21 cellular contexts compared by ENCODE assay signal in genomic region chr15:28888302-28888894, GRCh38. TPM values are rescaled to one million over a fixed set of nuclear protein-coding genes. Genes with fewer than 3 reads are reported as not detected.
DNase-seq lines count a peak whose midpoint lies in the region; ATAC-seq and TF ChIP-seq lines count a peak whose summit lies in the region.
"Had no signal": no experiment of that assay in that cellular context is flagged by ENCODE, and none has a peak within 500 bp of the region (broad histone marks: within the 10 kb centered on the region; RNA-seq: fewer than 3 reads in every experiment).

No MANE protein-coding gene starts in this region.

- intact Hi-C loops in CD4-positive, alpha-beta memory T cell (cut with micrococcal nuclease), result loop anchor here (5.0 kb wide), 2 partner anchors 34 to 56 kb away; no protein-coding TSS in a partner anchor

- no peaks in the 10 kb centered on the region for H3F3A ChIP-seq in neural progenitor cell (ENCODE audit: low read depth)

- CTCF ChIA-PET in CD4-positive, alpha-beta memory T cell (lab: Charles Lee; ENCODE audit: partially characterized antibody), result interaction anchor here (1.3 to 2.0 kb wide), 2 partner anchors 24 to 60 kb away, joined by 4 read pairs; no protein-coding TSS in a partner anchor

- peak overlapping the region; percentile 31 to 91 (median 83) for H3K27ac Mint-ChIP-seq in CD4-positive, alpha-beta memory T cell
- no peak overlapping the region for H3K27ac Mint-ChIP-seq in neural progenitor cell
- H3K27ac Mint-ChIP-seq: activated T-helper 17 cell treated with anti-CD3 and anti-CD28 coated beads, Interleukin-2, amount 50 U/mL, for 72 hours; WTC11 had no signal

- TF ChIP-seq CTCF in neural progenitor cell (IDR thresholded peaks at IDR 0.05), result no peak
- TF ChIP-seq CTCF in foreskin fibroblast (IDR thresholded peaks at IDR 0.05; ENCODE audit: low read depth, low read length), result no peak

- POLR2A ChIA-PET in CD4-positive, alpha-beta memory T cell (lab: Charles Lee; ENCODE audit: partially characterized antibody), result interaction anchor here (0.7 to 1.3 kb wide), 4 partner anchors 18 to 51 kb away, joined by 3 to 5 read pairs (median 3); no protein-coding TSS in a partner anchor

- peaks cover 30% of the 10 kb centered on the region for H4K20me1 ChIP-seq in neural progenitor cell (ENCODE audit: low read depth)

- no peaks in the 10 kb centered on the region for H3K36me3 ChIP-seq in CD4-positive, alpha-beta memory T cell (ENCODE audit: insufficient read depth, low read length)
- no peaks in the 10 kb centered on the region for H3K36me3 ChIP-seq in KOPT-K1 (ENCODE audit: insufficient read depth, low read length)
- no peaks in the 10 kb centered on the region for H3K36me3 ChIP-seq in neural progenitor cell
- H3K36me3 ChIP-seq: ascending aorta, right atrium auricular region had no signal

- no peak overlapping the region for H3K27ac ChIP-seq in CD4-positive, alpha-beta memory T cell (ENCODE audit: low read depth, low read length)
- H3K27ac ChIP-seq in KOPT-K1 (ENCODE audit: low read depth, low read length, poor library complexity, severe bottlenecking) (peak overlapping the region; percentile 78), cingulate gyrus (ENCODE audit: low read depth, low read length) (peak overlapping the region; percentile 39), neural progenitor cell (no peak overlapping the region)
- H3K27ac ChIP-seq: ascending aorta, coronary artery, foreskin keratinocyte, right atrium auricular region had no signal

- ATAC-seq in GM19324 (IDR thresholded peaks at IDR 0.05; ENCODE audit: low FRiP score, unreplicated experiment), result no peak
- ATAC-seq: activated T-helper 17 cell treated with anti-CD3 and anti-CD28 coated beads, Interleukin-2, amount 50 U/mL, for 72 hours; foreskin keratinocyte; WTC11 had no signal

- no peak for DNase-seq in CD4-positive, alpha-beta memory T cell
- DNase-seq in neural progenitor cell (ENCODE audit: low spot score) (no peak), 8988T (no peak), foreskin fibroblast (no peak), occipital lobe (lab: John Stamatoyannopoulos, UW) (no peak)
- DNase-seq: foreskin keratinocyte, kidney glomerular epithelial cell, SIG-M5 had no signal

- peaks cover 40 to 67% (median 52%) of the 10 kb centered on the region in 4 donors for H3K4me1 Mint-ChIP-seq in CD4-positive, alpha-beta memory T cell
- H3K4me1 Mint-ChIP-seq in neural progenitor cell, result peaks cover 40% of the 10 kb centered on the region

- no peaks in the 10 kb centered on the region for H3K27me3 ChIP-seq in CD4-positive, alpha-beta memory T cell (ENCODE audit: insufficient read depth, low read length)
- peaks cover 25% of the 10 kb centered on the region for H3K27me3 ChIP-seq in neural progenitor cell
- H3K27me3 ChIP-seq: foreskin keratinocyte had no signal

- H3K9ac ChIP-seq in neural progenitor cell, result no peak overlapping the region

- peak overlapping the region in 6 of 8 donors; percentile 52 to 91 (median 81) for H3K4me3 Mint-ChIP-seq in CD4-positive, alpha-beta memory T cell
- H3K4me3 Mint-ChIP-seq in neural progenitor cell, result peak overlapping the region; percentile 89
- H3K4me3 Mint-ChIP-seq: WTC11 had no signal

- peaks cover 68% of the 10 kb centered on the region for H3K79me2 ChIP-seq in neural progenitor cell (ENCODE audit: low read depth)

- H3K4me1 ChIP-seq in CD4-positive, alpha-beta memory T cell (ENCODE audit: insufficient read depth, low read length), result peaks cover 69% of the 10 kb centered on the region
- peaks cover 30% of the 10 kb centered on the region for H3K4me1 ChIP-seq in neural progenitor cell
- H3K4me1 ChIP-seq: foreskin keratinocyte had no signal

- H3K4me2 ChIP-seq in neural progenitor cell, result no peak overlapping the region

- no peak overlapping the region for H3K4me3 ChIP-seq in CD4-positive, alpha-beta memory T cell (ENCODE audit: low read length in 2 of 2)
- H3K4me3 ChIP-seq in neural progenitor cell, result no peak overlapping the region
- no peak overlapping the region for H3K4me3 ChIP-seq in foreskin fibroblast (ENCODE audit: low read depth in 1 of 2, low read length in 2 of 2)
- H3K4me3 ChIP-seq: ascending aorta, coronary artery, right atrium auricular region had no signal

- H2AFZ ChIP-seq in neural progenitor cell (replicated peaks), result no peak overlapping the region

- H3K36me3 Mint-ChIP-seq in CD4-positive, alpha-beta memory T cell, result no peaks in the 10 kb centered on the region
- H3K36me3 Mint-ChIP-seq in neural progenitor cell, result peaks cover 17% of the 10 kb centered on the region
- H3K36me3 Mint-ChIP-seq: WTC11 had no signal

- no peaks in the 10 kb centered on the region for H3K27me3 Mint-ChIP-seq in CD4-positive, alpha-beta memory T cell
- H3K27me3 Mint-ChIP-seq in neural progenitor cell (ENCODE audit: insufficient read depth, low read depth), result peaks cover 7% of the 10 kb centered on the region

- H3K9me3 ChIP-seq in CD4-positive, alpha-beta memory T cell (ENCODE audit: control insufficient read depth in 1 of 2, low read length in 2 of 2), result no peaks in the 10 kb centered on the region
- H3K9me3 ChIP-seq in KOPT-K1 (ENCODE audit: insufficient read depth, low read length, poor library complexity, severe bottlenecking) (no peaks in the 10 kb centered on the region), neural progenitor cell (ENCODE audit: low read depth) (no peaks in the 10 kb centered on the region)
- H3K9me3 ChIP-seq: ascending aorta, right atrium auricular region had no signal

- H3K9me3 Mint-ChIP-seq in CD4-positive, alpha-beta memory T cell, result peaks cover 0 to 2% (median 0%) of the 10 kb centered on the region in 8 donors
- peaks cover 5% of the 10 kb centered on the region for H3K9me3 Mint-ChIP-seq in neural progenitor cell
- H3K9me3 Mint-ChIP-seq: activated T-helper 17 cell treated with anti-CD3 and anti-CD28 coated beads, Interleukin-2, amount 50 U/mL, for 72 hours; WTC11 had no signal

RNA-seq across cellular contexts. Expression of gene APBA2, which starts 2.6 kb away (rescaled TPM):
- 10 to 100 TPM; 52.4 to 57.3 TPM for total RNA-seq in CD4-positive, alpha-beta memory T cell
- polyA plus RNA-seq in CD4-positive, alpha-beta memory T cell, result 10 to 100 TPM; 11.1 to 28.4 TPM
- total RNA-seq in neural progenitor cell (ENCODE audit: low replicate concordance), result 35.8 and 70.4 TPM in 2 replicates
- 108 TPM for total RNA-seq in occipital lobe
- total RNA-seq: OCI-LY7 had no signal

RNA-seq across cellular contexts. Expression of gene GOLGA6L7, which starts 40.0 kb away (rescaled TPM):
- not detected for total RNA-seq in CD4-positive, alpha-beta memory T cell
- not detected for polyA plus RNA-seq in CD4-positive, alpha-beta memory T cell
- total RNA-seq in neural progenitor cell (ENCODE audit: low replicate concordance), result not detected in 2 replicates
- total RNA-seq in occipital lobe, result not detected
- total RNA-seq: activated T-helper 17 cell treated with anti-CD3 and anti-CD28 coated beads, Interleukin-2, amount 50 U/mL, for 72 hours; ascending aorta; endothelial cell of umbilical vein; foreskin keratinocyte; mesenteric fat pad; OCI-LY7; omental fat pad; right atrium auricular region; T-helper 1 cell treated with Interleukin-12 subunit alpha and Interleukin-12 subunit beta and Interleukin-4 antibody, amounts not matched to agents 30 ng/mL and 1 ng/mL, for 36 hours; WTC11 had no signal
- polyA plus RNA-seq: endothelial cell of umbilical vein, foreskin keratinocyte had no signal

Comparison
In these comparisons a context has a peak if more than half of its experiments do, and no peak if none do; other contexts are left out.
1. H3K27ac ChIP-seq: peak in KOPT-K1 (single experiment) and cingulate gyrus (single experiment); none in CD4-positive, alpha-beta memory T cell (single experiment) and neural progenitor cell (single experiment).